Comparison of ENCODE assay signal across 8 cellular contexts in genomic region chrX:108439434-108439883, GRCh38. TPM values are rescaled to one million over a fixed set of nuclear protein-coding genes. Genes with fewer than 3 reads are reported as not detected.
DNase-seq lines count a peak whose midpoint lies in the region; ATAC-seq and TF ChIP-seq lines count a peak whose summit lies in the region.

TSS of gene COL4A5 (plus strand) at chrX:108439838. CDS start at chrX:108440126, 288 bp downstream.

- H3K9ac ChIP-seq in KMS-11 = peak within 1 kb of the TSS; percentile 49; the same call in 1 of the 2 replicates
- no peak within 1 kb of the TSS for H3K9ac ChIP-seq in muscle layer of colon (ENCODE audit: low read length)

- no peaks in the 10 kb centered on the region for H3K27me3 ChIP-seq in CD4-positive, alpha-beta memory T cell (ENCODE audit: insufficient read depth, low read length)
- H3K27me3 ChIP-seq in KMS-11 (ENCODE audit: insufficient read depth, low read depth) (no peaks in the 10 kb centered on the region), muscle layer of colon (ENCODE audit: control insufficient read depth in 1 of 2, insufficient read depth in 2 of 2, low read length in 2 of 2) (peaks cover 14 to 24% of the 10 kb centered on the region in 2 donors)

- ATAC-seq in T-helper 17 cell = no peak
- no peak for ATAC-seq in HG03108 (IDR thresholded peaks at IDR 0.05; ENCODE audit: unreplicated experiment)
- ATAC-seq in HG03196 (IDR thresholded peaks at IDR 0.05; ENCODE audit: unreplicated experiment) = no peak
- no peak for ATAC-seq in HG03432 (IDR thresholded peaks at IDR 0.05; ENCODE audit: unreplicated experiment)

- no peaks in the 10 kb centered on the region for H3K9me3 Mint-ChIP-seq in CD4-positive, alpha-beta memory T cell

- no peaks in the 10 kb centered on the region for H3K36me3 Mint-ChIP-seq in CD4-positive, alpha-beta memory T cell
- no peaks in the 10 kb centered on the region for H3K36me3 Mint-ChIP-seq in T-helper 17 cell (ENCODE audit: low read depth)

- H3K36me3 ChIP-seq in CD4-positive, alpha-beta memory T cell (ENCODE audit: insufficient read depth, low read length) = no peaks in the 10 kb centered on the region
- H3K36me3 ChIP-seq in KMS-11 (ENCODE audit: insufficient read depth) = no peaks in the 10 kb centered on the region
- H3K36me3 ChIP-seq in muscle layer of colon (ENCODE audit: insufficient read depth, low read length) = no peaks in the 10 kb centered on the region

- peak in 3 of 5 donors; percentile 1 to 5 (median 2) for DNase-seq in CD4-positive, alpha-beta memory T cell
- DNase-seq in T-helper 17 cell (no peak), fibroblast of mammary gland (ENCODE audit: low read depth) (peak; percentile 80)

- H3K4me3 Mint-ChIP-seq in CD4-positive, alpha-beta memory T cell = peak within 1 kb of the TSS; percentile 49 to 79 (median 69)
- peak within 1 kb of the TSS; percentile 65 for H3K4me3 Mint-ChIP-seq in T-helper 17 cell

- no peaks in the 10 kb centered on the region for H4K20me1 ChIP-seq in KMS-11 (ENCODE audit: insufficient read depth)

- POLR2A ChIA-PET in CD4-positive, alpha-beta memory T cell (lab: Charles Lee; ENCODE audit: partially characterized antibody) = no interaction called here

- H3K4me1 ChIP-seq in CD4-positive, alpha-beta memory T cell (ENCODE audit: insufficient read depth, low read length) = no peaks in the 10 kb centered on the region
- H3K4me1 ChIP-seq in KMS-11 (ENCODE audit: low read depth, poor library complexity, severe bottlenecking) = peaks cover 8% of the 10 kb centered on the region
- H3K4me1 ChIP-seq in muscle layer of colon (ENCODE audit: insufficient read depth, low read length) = no peaks in the 10 kb centered on the region

- CTCF ChIA-PET in CD4-positive, alpha-beta memory T cell (lab: Charles Lee; ENCODE audit: partially characterized antibody) = no interaction called here

- H3K4me3 ChIP-seq in CD4-positive, alpha-beta memory T cell (ENCODE audit: low read length in 2 of 2) = no peak within 1 kb of the TSS
- H3K4me3 ChIP-seq in KMS-11 (IDR thresholded peaks at IDR 0.05; ENCODE audit: insufficient read depth, low read depth, low read length) (no peak within 1 kb of the TSS), fibroblast of mammary gland (ENCODE audit: control insufficient read depth, low read depth, low read length) (peak within 1 kb of the TSS; percentile 61), muscle layer of colon (ENCODE audit: low read depth in 1 of 2, low read length in 2 of 2) (peak within 1 kb of the TSS; percentile 30 to 49)

- peaks cover 0 to 14% (median 4%) of the 10 kb centered on the region in 4 donors for H3K4me1 Mint-ChIP-seq in CD4-positive, alpha-beta memory T cell
- peaks cover 10% of the 10 kb centered on the region for H3K4me1 Mint-ChIP-seq in T-helper 17 cell

- intact Hi-C loops in CD4-positive, alpha-beta memory T cell (cut with micrococcal nuclease) = no loop called here

- H3K27ac ChIP-seq in CD4-positive, alpha-beta memory T cell (ENCODE audit: low read depth, low read length) = no peak within 1 kb of the TSS
- H3K27ac ChIP-seq in KMS-11 (no peak within 1 kb of the TSS), muscle layer of colon (ENCODE audit: low read depth, low read length) (no peak within 1 kb of the TSS)

- H2AFZ ChIP-seq in KMS-11 (ENCODE audit: low read depth) = peak within 1 kb of the TSS; percentile 94

- peak within 1 kb of the TSS; percentile 54 for H3K4me2 ChIP-seq in KMS-11

- H3K9me3 ChIP-seq in CD4-positive, alpha-beta memory T cell (ENCODE audit: control insufficient read depth in 1 of 2, low read length in 2 of 2) = no peaks in the 10 kb centered on the region
- H3K9me3 ChIP-seq in T-helper 17 cell (ENCODE audit: control insufficient read depth, low read length, poor library complexity, severe bottlenecking) (no peaks in the 10 kb centered on the region), muscle layer of colon (ENCODE audit: low read length) (no peaks in the 10 kb centered on the region)

- H3K79me2 ChIP-seq in KMS-11 (ENCODE audit: insufficient read depth, low read depth) = no peaks in the 10 kb centered on the region

- peaks cover 7 to 18% of the 10 kb centered on the region in 2 donors for H3K27me3 Mint-ChIP-seq in CD4-positive, alpha-beta memory T cell
- peaks cover 25% of the 10 kb centered on the region for H3K27me3 Mint-ChIP-seq in T-helper 17 cell

- no peak for TF ChIP-seq CTCF in KMS-11 (conservative IDR thresholded peaks at IDR 0.05; ENCODE audit: low read depth, low read length)
- TF ChIP-seq CTCF in fibroblast of mammary gland (conservative IDR thresholded peaks at IDR 0.05; ENCODE audit: control insufficient read depth, insufficient read depth, low read depth, low read length) = no peak

- H3K27ac Mint-ChIP-seq in CD4-positive, alpha-beta memory T cell = no peak within 1 kb of the TSS
- H3K27ac Mint-ChIP-seq in T-helper 17 cell = no peak within 1 kb of the TSS

RNA-seq across cellular contexts. Expression of gene COL4A5, which starts in this region (rescaled TPM):
- total RNA-seq in CD4-positive, alpha-beta memory T cell = not detected
- not detected for polyA plus RNA-seq in CD4-positive, alpha-beta memory T cell
- not detected for total RNA-seq in T-helper 17 cell

Comparison
In these comparisons a context has a peak if more than half of its experiments do, and no peak if none do; other contexts are left out.
1. Peak in DNase-seq in CD4-positive, alpha-beta memory T cell; RNA of the gene not detected or under 1 TPM.
2. H3K4me3 ChIP-seq: peak in fibroblast of mammary gland (single experiment) and muscle layer of colon (2 of 2); none in CD4-positive, alpha-beta memory T cell (0 of 2) and KMS-11 (single experiment).